In the genomic region with DNA sequence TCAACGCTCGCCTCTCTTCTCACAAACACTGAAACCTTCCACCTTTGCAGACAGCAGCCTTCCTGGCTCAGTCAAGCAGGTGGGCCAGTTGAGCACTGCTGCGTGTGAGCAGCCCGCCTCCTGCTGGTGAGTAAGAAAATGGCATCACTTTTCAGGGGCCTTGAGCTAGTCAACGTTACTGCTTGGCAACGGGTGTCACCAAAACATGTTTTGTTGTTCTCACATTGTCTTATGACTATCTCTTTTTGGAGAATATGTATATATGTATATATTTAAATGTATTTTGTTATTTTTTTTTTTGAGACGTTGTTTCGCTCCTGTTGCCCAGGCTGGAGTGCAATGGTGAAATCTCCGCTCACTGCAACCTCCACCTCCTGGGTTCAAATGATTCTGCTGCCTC, we compare ENCODE assay signal across 8 cellular contexts.
A peak's percentile ranks its signal among the peaks of the same experiment; 100 is the strongest.
DNase-seq lines count a peak whose midpoint lies in the region; ATAC-seq, FAIRE-seq and TF ChIP-seq lines count a peak whose summit lies in the region.

No MANE protein-coding gene starts in this region.

- ATAC-seq in HG02798 (IDR thresholded peaks at IDR 0.05; ENCODE audit: poor library complexity, unreplicated experiment) (peak; percentile 87), body of pancreas (peak; percentile 78)

- 19 to 32% methylated on average over 8 to 9 of the region's 9 CpGs for WGBS in body of pancreas, 2 donors

- FAIRE-seq in GM12891 (lab: Jason Lieb, UNC): peak; percentile 96
- FAIRE-seq in islet of Langerhans (lab: Jason Lieb, UNC): peak; percentile 71

- peak; percentile 69 for DNase-seq in GM12891 (ENCODE audit: insufficient read length, low spot score)
- DNase-seq in NCI-H146 treated with DMSO at 0.1 percent for 48 hours (lab: John Stamatoyannopoulos, UW; ENCODE audit: unreplicated experiment): peak; percentile 81
- DNase-seq in UCSD-AML1 (lab: John Stamatoyannopoulos, UW; ENCODE audit: unreplicated experiment): peak; percentile 44
- DNase-seq in body of pancreas: peak; percentile 70 to 76 (median 73)
- peak; percentile 42 for DNase-seq in stimulated activated CD4-positive, alpha-beta T cell treated with anti-CD3 and anti-CD28 coated beads, Interleukin-2, amount 100 ng/mL, for 4 hours (ENCODE audit: low read depth)

- H3K36me3 ChIP-seq in body of pancreas (replicated peaks in 1 of 2; ENCODE audit: insufficient read depth in 1 of 2, low read depth in 2 of 2): no peaks in the 10 kb centered on the region

- H3K27ac ChIP-seq in 22Rv1 (no peak overlapping the region), body of pancreas (no peak overlapping the region)

- no peak for TF ChIP-seq POLR2A in GM12891 (IDR thresholded peaks at IDR 0.05; ENCODE audit: low read depth, low read length)
- no peak for TF ChIP-seq POLR2A in body of pancreas (IDR thresholded peaks at IDR 0.05)

- no peaks in the 10 kb centered on the region for H3K27me3 ChIP-seq in body of pancreas

- TF ChIP-seq CTCF in 22Rv1 (IDR thresholded peaks at IDR 0.05): peak; percentile 77
- TF ChIP-seq CTCF in body of pancreas (IDR thresholded peaks at IDR 0.05): peak; percentile 80 to 89 (median 83)

- intact Hi-C loops in body of pancreas (cut with DNase I): loop anchor here (5.0 kb wide), 1 partner anchor 444 kb away; no protein-coding TSS in a partner anchor

- H3K4me1 ChIP-seq in body of pancreas: no peaks in the 10 kb centered on the region

- no peaks in the 10 kb centered on the region for H3K9me3 ChIP-seq in body of pancreas

- no peak overlapping the region for H3K4me3 ChIP-seq in body of pancreas

TF ChIP-seq in GM12891, 5 proteins besides CTCF, POLR2A, EP300 and RAD21:
- no peak for TF ChIP-seq SPI1 (IDR thresholded peaks at IDR 0.05; ENCODE audit: low read depth, low read length)
- TF ChIP-seq TAF1 (IDR thresholded peaks at IDR 0.05; ENCODE audit: low read depth, low read length): no peak
- TF ChIP-seq POU2F2 (IDR thresholded peaks at IDR 0.05; ENCODE audit: low read depth, low read length): no peak
- TF ChIP-seq PAX5 (IDR thresholded peaks at IDR 0.05; ENCODE audit: insufficient read depth, low read length, severe bottlenecking): no peak
- no peak for TF ChIP-seq POLR2AphosphoS5 (IDR thresholded peaks at IDR 0.05; ENCODE audit: low read depth, low read length)
TF ChIP-seq in GM12891: peak in this region for 0.
